Comparison of ENCODE assay signal across 8 cellular contexts in genomic region chr19:38929929-38930775, GRCh38. TPM values are rescaled to one million over a fixed set of nuclear protein-coding genes. Genes with fewer than 3 reads are reported as not detected.
A peak's percentile ranks its signal among the peaks of the same experiment; 100 is the strongest.
DNase-seq lines count a peak whose midpoint lies in the region; ATAC-seq and TF ChIP-seq lines count a peak whose summit lies in the region.

SARS2 (minus strand) TSS chr19:38930763; CDS start chr19:38930736, 27 bp downstream.

- H3K9me3 Mint-ChIP-seq in CD4-positive, alpha-beta T cell, result no peaks in the 10 kb centered on the region
- peaks cover 7% of the 10 kb centered on the region for H3K9me3 Mint-ChIP-seq in activated CD4-positive, alpha-beta memory T cell treated with anti-CD3 and anti-CD28 coated beads for 36 hours

- peaks cover 0 to 5% (median 2%) of the 10 kb centered on the region in 4 donors for H3K36me3 ChIP-seq in right lobe of liver

- peak within 1 kb of the TSS; percentile 99 for H3K4me3 Mint-ChIP-seq in CD4-positive, alpha-beta T cell
- H3K4me3 Mint-ChIP-seq in activated CD4-positive, alpha-beta memory T cell treated with anti-CD3 and anti-CD28 coated beads for 36 hours, result peak within 1 kb of the TSS; percentile 94

- peak; percentile 57 for TF ChIP-seq POLR2A in right lobe of liver (IDR thresholded peaks at IDR 0.05)

- no peaks in the 10 kb centered on the region for H3K27me3 ChIP-seq in CD4-positive, alpha-beta T cell (ENCODE audit: control insufficient read depth, insufficient read depth, low read length)
- no peaks in the 10 kb centered on the region for H3K27me3 ChIP-seq in dorsolateral prefrontal cortex
- no peaks in the 10 kb centered on the region for H3K27me3 ChIP-seq in right lobe of liver

- WGBS in right lobe of liver (ENCODE audit: insufficient coverage, low coverage, low lambda C conversion rate, missing lambda C conversion rate), result 4% methylated on average over 26 of the region's 49 CpGs

- no peaks in the 10 kb centered on the region for H3K27me3 Mint-ChIP-seq in CD4-positive, alpha-beta T cell
- no peaks in the 10 kb centered on the region for H3K27me3 Mint-ChIP-seq in activated CD4-positive, alpha-beta memory T cell treated with anti-CD3 and anti-CD28 coated beads for 36 hours

- H3K9me3 ChIP-seq in CD4-positive, alpha-beta T cell (ENCODE audit: control insufficient read depth, low read length), result no peaks in the 10 kb centered on the region
- H3K9me3 ChIP-seq in right lobe of liver, result no peaks in the 10 kb centered on the region

- TF ChIP-seq CTCF in CD4-positive, alpha-beta T cell (IDR thresholded peaks at IDR 0.05), result peak; percentile 100
- TF ChIP-seq CTCF in dorsolateral prefrontal cortex (IDR thresholded peaks at IDR 0.05 in 54 of 56, conservative IDR thresholded peaks at IDR 0.05 in 2 of 56; ENCODE audit: low read depth in 1 of 56, partially characterized antibody in 56 of 56), result peak; percentile 98 to 100 (median 100)
- TF ChIP-seq CTCF in right lobe of liver (IDR thresholded peaks at IDR 0.05), result peak; percentile 99 to 100 (median 100)

- peaks cover 0 to 28% (median 3%) of the 10 kb centered on the region in 4 donors for H3K4me1 ChIP-seq in right lobe of liver

- H3K27ac ChIP-seq in CD4-positive, alpha-beta T cell (ENCODE audit: low read depth, low read length), result peak within 1 kb of the TSS; percentile 86
- peak within 1 kb of the TSS; percentile 76 to 99 (median 96) for H3K27ac ChIP-seq in dorsolateral prefrontal cortex
- H3K27ac ChIP-seq in right lobe of liver, result peak within 1 kb of the TSS; percentile 75 to 81 (median 75)

- H3K36me3 Mint-ChIP-seq in CD4-positive, alpha-beta T cell (ENCODE audit: low read depth), result peaks cover 43% of the 10 kb centered on the region
- H3K36me3 Mint-ChIP-seq in activated CD4-positive, alpha-beta memory T cell treated with anti-CD3 and anti-CD28 coated beads for 36 hours, result peaks cover 27% of the 10 kb centered on the region

- peak within 1 kb of the TSS; percentile 60 to 99 (median 83) for H3K4me3 ChIP-seq in dorsolateral prefrontal cortex
- H3K4me3 ChIP-seq in right lobe of liver, result peak within 1 kb of the TSS; percentile 74 to 86 (median 76)

- DNase-seq in CD4-positive, alpha-beta T cell, result peak; percentile 87 to 97 (median 90)
- DNase-seq in HK-2 (ENCODE audit: unreplicated experiment), result peak; percentile 95
- peak; percentile 97 for DNase-seq in NCI-H82 (lab: John Stamatoyannopoulos, UW)
- DNase-seq in activated CD4-positive, alpha-beta memory T cell treated with anti-CD3 and anti-CD28 coated beads for 36 hours, result peak; percentile 95
- DNase-seq in dorsolateral prefrontal cortex, result peak; percentile 83 to 94 (median 90)
- DNase-seq in right lobe of liver, result peak; percentile 92 to 94 (median 93)
- DNase-seq in stimulated activated CD4-positive, alpha-beta T cell treated with anti-CD3 and anti-CD28 coated beads, Interleukin-4, amount 100 ng/mL, for 24 hours, result peak; percentile 90

- H3K4me1 Mint-ChIP-seq in CD4-positive, alpha-beta T cell (ENCODE audit: low read depth), result peaks cover 39% of the 10 kb centered on the region
- peaks cover 34% of the 10 kb centered on the region for H3K4me1 Mint-ChIP-seq in activated CD4-positive, alpha-beta memory T cell treated with anti-CD3 and anti-CD28 coated beads for 36 hours (ENCODE audit: low read depth)

- CTCF ChIA-PET in CD4-positive, alpha-beta T cell (lab: Charles Lee), result interaction anchor here (0.6 to 3.0 kb wide), 27 partner anchors 10 to 1820 kb away, joined by 3 to 46 read pairs (median 4); partner anchors contain the start of genes ACTMAP, ACTN4, ECH1 and EIF3K
- CTCF ChIA-PET in activated CD4-positive, alpha-beta memory T cell treated with anti-CD3 and anti-CD28 coated beads for 36 hours (lab: Charles Lee), result interaction anchor here (0.6 to 2.8 kb wide), 69 partner anchors 10 to 556 kb away, joined by 3 to 56 read pairs (median 4); partner anchors contain the start of genes ACTN4, CAPN12, EIF3K and FAM98C

- H3K27ac Mint-ChIP-seq in CD4-positive, alpha-beta T cell, result peak within 1 kb of the TSS; percentile 100
- H3K27ac Mint-ChIP-seq in activated CD4-positive, alpha-beta memory T cell treated with anti-CD3 and anti-CD28 coated beads for 36 hours, result peak within 1 kb of the TSS; percentile 96

- intact Hi-C loops in CD4-positive, alpha-beta T cell (cut with DNase I, micrococcal nuclease), result loop anchor here (1.0 to 10.0 kb wide), 10 partner anchors 31 to 1025 kb away; partner anchors contain the start of genes FAM98C (in 2 of the 2), NFKBIB (in 2 of the 2), SIRT2 (in 2 of the 2) and EIF3K (in 1 of the 2)
- intact Hi-C loops in activated CD4-positive, alpha-beta memory T cell treated with anti-CD3 and anti-CD28 coated beads for 36 hours (cut with micrococcal nuclease), result loop anchor here (1.0 to 10.0 kb wide), 8 partner anchors 31 to 527 kb away; partner anchors contain the start of genes ACTN4, EIF3K, FAM98C and MAP4K1
- intact Hi-C loops in dorsolateral prefrontal cortex (cut with DNase I) (loop anchor here (1.0 to 10.0 kb wide), 8 partner anchors 31 to 527 kb away; partner anchors contain the start of genes FAM98C (in 2 of the 2), ECH1 (in 1 of the 2), NFKBIB (in 1 of the 2) and SIRT2 (in 1 of the 2)), right lobe of liver (cut with DNase I) (no loop called here)

- POLR2A ChIA-PET in CD4-positive, alpha-beta T cell (lab: Charles Lee), result interaction anchor here (0.9 to 2.8 kb wide), 22 partner anchors 22 to 1023 kb away, joined by 3 to 53 read pairs (median 8); partner anchors contain the start of genes ECH1, EIF3K, FAM98C and GGN
- POLR2A ChIA-PET in activated CD4-positive, alpha-beta memory T cell treated with anti-CD3 and anti-CD28 coated beads for 36 hours (lab: Charles Lee), result interaction anchor here (0.6 to 2.0 kb wide), 10 partner anchors 23 to 536 kb away, joined by 3 to 6 read pairs (median 4); partner anchors contain the start of genes ACTN4, ECH1, EIF3K and HNRNPL

- peak; percentile 68 for ATAC-seq in CD4-positive, alpha-beta T cell (ENCODE audit: poor library complexity)
- ATAC-seq in GM19455 (IDR thresholded peaks at IDR 0.05; ENCODE audit: unreplicated experiment) (peak; percentile 57), right lobe of liver (peak; percentile 81 to 91 (median 84))

RNA-seq across cellular contexts. Expression of gene SARS2, which starts in this region (rescaled TPM):
- total RNA-seq in CD4-positive, alpha-beta T cell, result 10 to 100 TPM; 18.7 to 22.8 TPM
- total RNA-seq in activated CD4-positive, alpha-beta memory T cell treated with anti-CD3 and anti-CD28 coated beads for 36 hours, result 10 to 100 TPM; 33.7 to 39.6 TPM
- 10 to 100 TPM; 17.7 to 57.8 (median 28.6) TPM for total RNA-seq in dorsolateral prefrontal cortex
- total RNA-seq in right lobe of liver, result 10 to 100 TPM; 10.6 to 26.5 (median 18.7) TPM

Comparison
In these comparisons a context has a peak if more than half of its experiments do, and no peak if none do; other contexts are left out.
1. Peak in every context shown above with its lines: DNase-seq, ATAC-seq, H3K4me3 ChIP-seq and H3K27ac ChIP-seq.
2. intact Hi-C loops: an anchor here in CD4-positive, alpha-beta T cell (1.0 to 10.0 kb wide), activated CD4-positive, alpha-beta memory T cell treated with anti-CD3 and anti-CD28 coated beads for 36 hours (1.0 to 10.0 kb wide) and dorsolateral prefrontal cortex (1.0 to 10.0 kb wide); none called in right lobe of liver.